ENCODE assay signal across 3 cellular contexts in the genomic region with DNA sequence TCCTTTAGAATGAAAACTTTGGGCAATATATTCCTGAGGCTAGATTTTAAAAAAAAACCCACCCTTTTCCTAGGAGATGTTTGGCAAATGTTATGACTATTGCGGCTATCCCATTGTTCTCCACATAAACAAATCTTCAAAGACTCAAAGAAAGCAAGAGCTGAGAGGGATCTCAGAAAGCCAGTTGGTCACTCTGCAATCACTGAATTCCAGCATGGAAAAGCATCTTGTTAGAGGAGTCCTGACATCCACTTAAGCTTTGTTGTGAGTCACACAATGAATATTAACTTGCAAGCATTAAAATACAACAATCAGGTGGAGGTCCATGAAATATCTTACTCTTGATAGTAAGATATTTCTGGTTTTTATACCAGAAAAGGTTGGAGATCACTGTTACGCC.
A peak's percentile ranks its signal among the peaks of the same experiment; 100 is the strongest.
TF ChIP-seq lines count a peak whose summit lies in the region.

No MANE protein-coding gene starts in this region.

TF ChIP-seq in SK-N-SH, 30 proteins besides CTCF, POLR2A, EP300 and RAD21 (continued from another document):
- TF ChIP-seq, protein P1, sequence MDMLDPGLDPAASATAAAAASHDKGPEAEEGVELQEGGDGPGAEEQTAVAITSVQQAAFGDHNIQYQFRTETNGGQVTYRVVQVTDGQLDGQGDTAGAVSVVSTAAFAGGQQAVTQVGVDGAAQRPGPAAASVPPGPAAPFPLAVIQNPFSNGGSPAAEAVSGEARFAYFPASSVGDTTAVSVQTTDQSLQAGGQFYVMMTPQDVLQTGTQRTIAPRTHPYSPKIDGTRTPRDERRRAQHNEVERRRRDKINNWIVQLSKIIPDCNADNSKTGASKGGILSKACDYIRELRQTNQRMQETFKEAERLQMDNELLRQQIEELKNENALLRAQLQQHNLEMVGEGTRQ (IDR thresholded peaks at IDR 0.05; ENCODE audit: borderline replicate concordance, low read depth, low read length) = no peak
- TF ChIP-seq FOXM1 (IDR thresholded peaks at IDR 0.05; ENCODE audit: low read depth) = 0 out of 2 replicates have a peak, but pooled peaks have one; percentile 7

TF ChIP-seq in SK-N-SH treated with all-trans-retinoic acid at 6 μM for 48 hours, 23 proteins besides CTCF, POLR2A, EP300 and RAD21:
- TF ChIP-seq, protein P2, sequence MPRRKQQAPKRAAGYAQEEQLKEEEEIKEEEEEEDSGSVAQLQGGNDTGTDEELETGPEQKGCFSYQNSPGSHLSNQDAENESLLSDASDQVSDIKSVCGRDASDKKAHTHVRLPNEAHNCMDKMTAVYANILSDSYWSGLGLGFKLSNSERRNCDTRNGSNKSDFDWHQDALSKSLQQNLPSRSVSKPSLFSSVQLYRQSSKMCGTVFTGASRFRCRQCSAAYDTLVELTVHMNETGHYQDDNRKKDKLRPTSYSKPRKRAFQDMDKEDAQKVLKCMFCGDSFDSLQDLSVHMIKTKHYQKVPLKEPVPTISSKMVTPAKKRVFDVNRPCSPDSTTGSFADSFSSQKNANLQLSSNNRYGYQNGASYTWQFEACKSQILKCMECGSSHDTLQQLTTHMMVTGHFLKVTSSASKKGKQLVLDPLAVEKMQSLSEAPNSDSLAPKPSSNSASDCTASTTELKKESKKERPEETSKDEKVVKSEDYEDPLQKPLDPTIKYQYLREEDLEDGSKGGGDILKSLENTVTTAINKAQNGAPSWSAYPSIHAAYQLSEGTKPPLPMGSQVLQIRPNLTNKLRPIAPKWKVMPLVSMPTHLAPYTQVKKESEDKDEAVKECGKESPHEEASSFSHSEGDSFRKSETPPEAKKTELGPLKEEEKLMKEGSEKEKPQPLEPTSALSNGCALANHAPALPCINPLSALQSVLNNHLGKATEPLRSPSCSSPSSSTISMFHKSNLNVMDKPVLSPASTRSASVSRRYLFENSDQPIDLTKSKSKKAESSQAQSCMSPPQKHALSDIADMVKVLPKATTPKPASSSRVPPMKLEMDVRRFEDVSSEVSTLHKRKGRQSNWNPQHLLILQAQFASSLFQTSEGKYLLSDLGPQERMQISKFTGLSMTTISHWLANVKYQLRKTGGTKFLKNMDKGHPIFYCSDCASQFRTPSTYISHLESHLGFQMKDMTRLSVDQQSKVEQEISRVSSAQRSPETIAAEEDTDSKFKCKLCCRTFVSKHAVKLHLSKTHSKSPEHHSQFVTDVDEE (CRISPR knock-in tag; IDR thresholded peaks at IDR 0.05) = no peak
- no peak for TF ChIP-seq SNAI2 (CRISPR knock-in tag; IDR thresholded peaks at IDR 0.05)
- no peak for TF ChIP-seq CREB5 (CRISPR knock-in tag; IDR thresholded peaks at IDR 0.05; ENCODE audit: low read depth)
- TF ChIP-seq ZC3H10 (CRISPR knock-in tag; IDR thresholded peaks at IDR 0.05) = no peak
- no peak for TF ChIP-seq BACH2 (CRISPR knock-in tag; IDR thresholded peaks at IDR 0.05; ENCODE audit: borderline replicate concordance)
- no peak for TF ChIP-seq TOX (CRISPR knock-in tag; IDR thresholded peaks at IDR 0.05; ENCODE audit: borderline replicate concordance)
- TF ChIP-seq TCF4 (CRISPR knock-in tag; IDR thresholded peaks at IDR 0.05; ENCODE audit: borderline replicate concordance) = no peak
- no peak for TF ChIP-seq ZNF565 (CRISPR knock-in tag; conservative IDR thresholded peaks at IDR 0.05; ENCODE audit: low read depth)
- no peak for TF ChIP-seq ISL1 (CRISPR knock-in tag; IDR thresholded peaks at IDR 0.05)
- TF ChIP-seq PATZ1 (CRISPR knock-in tag; IDR thresholded peaks at IDR 0.05; ENCODE audit: borderline replicate concordance) = no peak
- TF ChIP-seq PPARA (CRISPR knock-in tag; IDR thresholded peaks at IDR 0.05; ENCODE audit: borderline replicate concordance) = no peak
- TF ChIP-seq OSR1 (CRISPR knock-in tag; IDR thresholded peaks at IDR 0.05) = no peak
- no peak for TF ChIP-seq GLIS3 (CRISPR knock-in tag; IDR thresholded peaks at IDR 0.05)
- no peak for TF ChIP-seq CSDC2 (CRISPR knock-in tag; IDR thresholded peaks at IDR 0.05)

TF ChIP-seq in endothelial cell of umbilical vein, 7 proteins besides CTCF, POLR2A, EP300 and RAD21 (continued from another document):
- TF ChIP-seq EZH2 (IDR thresholded peaks at IDR 0.05; ENCODE audit: borderline replicate concordance, low read depth, low read length, severe bottlenecking) (no peak), MYC (IDR thresholded peaks at IDR 0.05; ENCODE audit: low read depth, low read length) (no peak), JUN (IDR thresholded peaks at IDR 0.05; ENCODE audit: borderline replicate concordance, insufficient read depth, insufficient read length, low read depth) (no peak)
TF ChIP-seq in endothelial cell of umbilical vein: peak in this region for 0.
